Comparison of ENCODE assay signal across 8 cellular contexts in genomic region chr1:43974443-43975248, GRCh38. TPM values are rescaled to one million over a fixed set of nuclear protein-coding genes. Genes with fewer than 3 reads are reported as not detected.
A peak's percentile ranks its signal among the peaks of the same experiment; 100 is the strongest.
DNase-seq lines count a peak whose midpoint lies in the region; ATAC-seq and TF ChIP-seq lines count a peak whose summit lies in the region.

ATP6V0B (plus strand) TSS chr1:43974960; CDS start chr1:43975041, 81 bp downstream.

- intact Hi-C loops in mucosa of descending colon (cut with DNase I, micrococcal nuclease) = no loop called here

- TF ChIP-seq EP300 in Ishikawa (IDR thresholded peaks at IDR 0.05; ENCODE audit: borderline replicate concordance) = no peak

- peak; percentile 59 for ATAC-seq in GM21576 (IDR thresholded peaks at IDR 0.05; ENCODE audit: unreplicated experiment)
- peak; percentile 86 for ATAC-seq in mucosa of descending colon

- DNase-seq in DMS153 (lab: John Stamatoyannopoulos, UW) (peak; percentile 94), OCI-M2 (lab: John Stamatoyannopoulos, UW; ENCODE audit: unreplicated experiment) (peak; percentile 56), activated T-cell treated with anti-CD3 and anti-CD28 coated beads for 4 hours (peak; percentile 92), epithelial cell of esophagus (ENCODE audit: low read depth) (peak; percentile 97), mucosa of descending colon (peak; percentile 98)
- peak; percentile 83 to 89 for DNase-seq in stimulated activated CD8-positive, alpha-beta memory T cell treated with anti-CD3 and anti-CD28 coated beads, Interleukin-4, amount 100 ng/mL, for 1 hour (ENCODE audit: low read depth in 2 of 2, low spot score in 1 of 2)

- H3K9me3 ChIP-seq in mucosa of descending colon = no peaks in the 10 kb centered on the region

- H3K36me3 ChIP-seq in mucosa of descending colon (ENCODE audit: low read depth) = no peaks in the 10 kb centered on the region

- TF ChIP-seq CTCF in epithelial cell of esophagus (IDR thresholded peaks at IDR 0.05; ENCODE audit: insufficient read depth, low read depth, low read length, missing control alignments) = peak; percentile 14
- TF ChIP-seq CTCF in mucosa of descending colon (IDR thresholded peaks at IDR 0.05) = no peak

- H3K4me3 ChIP-seq in epithelial cell of esophagus (ENCODE audit: low read length) = peak within 1 kb of the TSS; percentile 90
- peak within 1 kb of the TSS; percentile 93 for H3K4me3 ChIP-seq in mucosa of descending colon

- peaks cover 46% of the 10 kb centered on the region for H3K4me1 ChIP-seq in mucosa of descending colon (ENCODE audit: low read depth)

- TF ChIP-seq RAD21 in Ishikawa (IDR thresholded peaks at IDR 0.05; ENCODE audit: low read depth) = no peak

TF ChIP-seq in Ishikawa, 13 proteins besides CTCF, POLR2A, EP300 and RAD21:
- TF ChIP-seq ZBTB7A (IDR thresholded peaks at IDR 0.05; ENCODE audit: low read depth) (peak; percentile 50; the same call in 1 of the 2 replicates), EGR1 (IDR thresholded peaks at IDR 0.05) (0 out of 2 replicates have a peak, but pooled peaks have one; percentile 4), NFIC (IDR thresholded peaks at IDR 0.05) (no peak), YY1 (IDR thresholded peaks at IDR 0.05; ENCODE audit: low read depth) (peak; percentile 69; the same call in 1 of the 2 replicates), TAF1 (IDR thresholded peaks at IDR 0.05; ENCODE audit: low read depth) (peak; percentile 63), CREB1 (IDR thresholded peaks at IDR 0.05; ENCODE audit: low read depth) (peak; percentile 60; the same call in 1 of the 2 replicates), TCF12 (IDR thresholded peaks at IDR 0.05; ENCODE audit: low read depth) (peak; percentile 56; the same call in 1 of the 2 replicates), FOXM1 (IDR thresholded peaks at IDR 0.05; ENCODE audit: borderline replicate concordance, low read depth) (no peak), MAX (IDR thresholded peaks at IDR 0.05) (peak; percentile 63; the same call in 1 of the 2 replicates), CEBPB (IDR thresholded peaks at IDR 0.05) (no peak), TEAD4 (IDR thresholded peaks at IDR 0.05) (0 out of 2 replicates have a peak, but pooled peaks have one; percentile 3)
- TF ChIP-seq, protein P1, sequence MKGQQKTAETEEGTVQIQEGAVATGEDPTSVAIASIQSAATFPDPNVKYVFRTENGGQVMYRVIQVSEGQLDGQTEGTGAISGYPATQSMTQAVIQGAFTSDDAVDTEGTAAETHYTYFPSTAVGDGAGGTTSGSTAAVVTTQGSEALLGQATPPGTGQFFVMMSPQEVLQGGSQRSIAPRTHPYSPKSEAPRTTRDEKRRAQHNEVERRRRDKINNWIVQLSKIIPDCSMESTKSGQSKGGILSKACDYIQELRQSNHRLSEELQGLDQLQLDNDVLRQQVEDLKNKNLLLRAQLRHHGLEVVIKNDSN (IDR thresholded peaks at IDR 0.05) = peak; percentile 100
- TF ChIP-seq, protein P2, sequence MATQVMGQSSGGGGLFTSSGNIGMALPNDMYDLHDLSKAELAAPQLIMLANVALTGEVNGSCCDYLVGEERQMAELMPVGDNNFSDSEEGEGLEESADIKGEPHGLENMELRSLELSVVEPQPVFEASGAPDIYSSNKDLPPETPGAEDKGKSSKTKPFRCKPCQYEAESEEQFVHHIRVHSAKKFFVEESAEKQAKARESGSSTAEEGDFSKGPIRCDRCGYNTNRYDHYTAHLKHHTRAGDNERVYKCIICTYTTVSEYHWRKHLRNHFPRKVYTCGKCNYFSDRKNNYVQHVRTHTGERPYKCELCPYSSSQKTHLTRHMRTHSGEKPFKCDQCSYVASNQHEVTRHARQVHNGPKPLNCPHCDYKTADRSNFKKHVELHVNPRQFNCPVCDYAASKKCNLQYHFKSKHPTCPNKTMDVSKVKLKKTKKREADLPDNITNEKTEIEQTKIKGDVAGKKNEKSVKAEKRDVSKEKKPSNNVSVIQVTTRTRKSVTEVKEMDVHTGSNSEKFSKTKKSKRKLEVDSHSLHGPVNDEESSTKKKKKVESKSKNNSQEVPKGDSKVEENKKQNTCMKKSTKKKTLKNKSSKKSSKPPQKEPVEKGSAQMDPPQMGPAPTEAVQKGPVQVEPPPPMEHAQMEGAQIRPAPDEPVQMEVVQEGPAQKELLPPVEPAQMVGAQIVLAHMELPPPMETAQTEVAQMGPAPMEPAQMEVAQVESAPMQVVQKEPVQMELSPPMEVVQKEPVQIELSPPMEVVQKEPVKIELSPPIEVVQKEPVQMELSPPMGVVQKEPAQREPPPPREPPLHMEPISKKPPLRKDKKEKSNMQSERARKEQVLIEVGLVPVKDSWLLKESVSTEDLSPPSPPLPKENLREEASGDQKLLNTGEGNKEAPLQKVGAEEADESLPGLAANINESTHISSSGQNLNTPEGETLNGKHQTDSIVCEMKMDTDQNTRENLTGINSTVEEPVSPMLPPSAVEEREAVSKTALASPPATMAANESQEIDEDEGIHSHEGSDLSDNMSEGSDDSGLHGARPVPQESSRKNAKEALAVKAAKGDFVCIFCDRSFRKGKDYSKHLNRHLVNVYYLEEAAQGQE (IDR thresholded peaks at IDR 0.05; ENCODE audit: low read depth) = no peak

RNA-seq across cellular contexts. Expression of gene ATP6V0B, which starts in this region (rescaled TPM):
- 100 to 1,000 TPM; 116 to 184 (median 158) TPM for total RNA-seq in mucosa of descending colon

Comparison
In these comparisons a context has a peak if more than half of its experiments do, and no peak if none do; other contexts are left out.
1. Peak in every context shown above with its lines: DNase-seq, ATAC-seq and H3K4me3 ChIP-seq.